ENCODE assay signal across 3 cellular contexts in the genomic region with DNA sequence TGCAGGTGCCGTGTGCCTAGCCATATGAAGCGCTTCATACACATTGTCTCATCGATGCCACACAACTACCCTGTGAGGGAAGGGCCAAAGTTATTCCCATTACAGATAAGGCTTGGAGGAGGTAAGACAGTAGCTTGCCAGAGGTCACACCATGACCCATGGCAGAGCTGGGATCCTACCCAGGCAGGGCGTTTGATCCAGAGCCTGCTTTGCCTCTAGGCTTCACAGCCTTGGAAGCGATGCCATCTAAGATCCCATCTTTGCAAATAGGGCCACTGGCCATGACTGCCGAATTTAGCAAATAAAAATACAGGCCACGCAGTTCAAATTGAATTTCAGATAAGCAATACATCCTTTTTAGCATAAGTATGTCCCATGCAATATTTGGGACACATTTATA.
TF ChIP-seq lines count a peak whose summit lies in the region.

No MANE protein-coding gene starts in this region.

TF ChIP-seq in SK-N-SH treated with all-trans-retinoic acid at 6 μM for 48 hours, 23 proteins besides CTCF, POLR2A, EP300 and RAD21 (continued from another document):
- TF ChIP-seq, protein P1, sequence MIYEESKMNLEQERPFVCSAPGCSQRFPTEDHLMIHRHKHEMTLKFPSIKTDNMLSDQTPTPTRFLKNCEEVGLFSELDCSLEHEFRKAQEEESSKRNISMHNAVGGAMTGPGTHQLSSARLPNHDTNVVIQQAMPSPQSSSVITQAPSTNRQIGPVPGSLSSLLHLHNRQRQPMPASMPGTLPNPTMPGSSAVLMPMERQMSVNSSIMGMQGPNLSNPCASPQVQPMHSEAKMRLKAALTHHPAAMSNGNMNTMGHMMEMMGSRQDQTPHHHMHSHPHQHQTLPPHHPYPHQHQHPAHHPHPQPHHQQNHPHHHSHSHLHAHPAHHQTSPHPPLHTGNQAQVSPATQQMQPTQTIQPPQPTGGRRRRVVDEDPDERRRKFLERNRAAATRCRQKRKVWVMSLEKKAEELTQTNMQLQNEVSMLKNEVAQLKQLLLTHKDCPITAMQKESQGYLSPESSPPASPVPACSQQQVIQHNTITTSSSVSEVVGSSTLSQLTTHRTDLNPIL (CRISPR knock-in tag; IDR thresholded peaks at IDR 0.05; ENCODE audit: low read depth): no peak

TF ChIP-seq in liver, 16 proteins besides CTCF, POLR2A, EP300 and RAD21 (continued from another document):
- TF ChIP-seq, protein P2, sequence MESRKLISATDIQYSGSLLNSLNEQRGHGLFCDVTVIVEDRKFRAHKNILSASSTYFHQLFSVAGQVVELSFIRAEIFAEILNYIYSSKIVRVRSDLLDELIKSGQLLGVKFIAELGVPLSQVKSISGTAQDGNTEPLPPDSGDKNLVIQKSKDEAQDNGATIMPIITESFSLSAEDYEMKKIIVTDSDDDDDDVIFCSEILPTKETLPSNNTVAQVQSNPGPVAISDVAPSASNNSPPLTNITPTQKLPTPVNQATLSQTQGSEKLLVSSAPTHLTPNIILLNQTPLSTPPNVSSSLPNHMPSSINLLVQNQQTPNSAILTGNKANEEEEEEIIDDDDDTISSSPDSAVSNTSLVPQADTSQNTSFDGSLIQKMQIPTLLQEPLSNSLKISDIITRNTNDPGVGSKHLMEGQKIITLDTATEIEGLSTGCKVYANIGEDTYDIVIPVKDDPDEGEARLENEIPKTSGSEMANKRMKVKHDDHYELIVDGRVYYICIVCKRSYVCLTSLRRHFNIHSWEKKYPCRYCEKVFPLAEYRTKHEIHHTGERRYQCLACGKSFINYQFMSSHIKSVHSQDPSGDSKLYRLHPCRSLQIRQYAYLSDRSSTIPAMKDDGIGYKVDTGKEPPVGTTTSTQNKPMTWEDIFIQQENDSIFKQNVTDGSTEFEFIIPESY (IDR thresholded peaks at IDR 0.05): no peak
- no peak for TF ChIP-seq HNF4G (IDR thresholded peaks at IDR 0.05)
- peak in 1 of 2 donors; percentile 28 for TF ChIP-seq HNF4A (conservative IDR thresholded peaks at IDR 0.05)
- TF ChIP-seq TAF1 (conservative IDR thresholded peaks at IDR 0.05): no peak
- TF ChIP-seq, protein P3, sequence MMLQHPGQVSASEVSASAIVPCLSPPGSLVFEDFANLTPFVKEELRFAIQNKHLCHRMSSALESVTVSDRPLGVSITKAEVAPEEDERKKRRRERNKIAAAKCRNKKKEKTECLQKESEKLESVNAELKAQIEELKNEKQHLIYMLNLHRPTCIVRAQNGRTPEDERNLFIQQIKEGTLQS (IDR thresholded peaks at IDR 0.05): no peak
- no peak for TF ChIP-seq EGR1 (IDR thresholded peaks at IDR 0.05; ENCODE audit: low read depth in 2 of 2)
- no peak for TF ChIP-seq GABPA (IDR thresholded peaks at IDR 0.05 in 1 of 2, conservative IDR thresholded peaks at IDR 0.05 in 1 of 2)
- TF ChIP-seq, protein P4, sequence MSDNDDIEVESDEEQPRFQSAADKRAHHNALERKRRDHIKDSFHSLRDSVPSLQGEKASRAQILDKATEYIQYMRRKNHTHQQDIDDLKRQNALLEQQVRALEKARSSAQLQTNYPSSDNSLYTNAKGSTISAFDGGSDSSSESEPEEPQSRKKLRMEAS (IDR thresholded peaks at IDR 0.05): no peak
- TF ChIP-seq SP1 (IDR thresholded peaks at IDR 0.05): no peak
- peak; percentile 28 for TF ChIP-seq YY1 (IDR thresholded peaks at IDR 0.05)
- TF ChIP-seq, protein P5, sequence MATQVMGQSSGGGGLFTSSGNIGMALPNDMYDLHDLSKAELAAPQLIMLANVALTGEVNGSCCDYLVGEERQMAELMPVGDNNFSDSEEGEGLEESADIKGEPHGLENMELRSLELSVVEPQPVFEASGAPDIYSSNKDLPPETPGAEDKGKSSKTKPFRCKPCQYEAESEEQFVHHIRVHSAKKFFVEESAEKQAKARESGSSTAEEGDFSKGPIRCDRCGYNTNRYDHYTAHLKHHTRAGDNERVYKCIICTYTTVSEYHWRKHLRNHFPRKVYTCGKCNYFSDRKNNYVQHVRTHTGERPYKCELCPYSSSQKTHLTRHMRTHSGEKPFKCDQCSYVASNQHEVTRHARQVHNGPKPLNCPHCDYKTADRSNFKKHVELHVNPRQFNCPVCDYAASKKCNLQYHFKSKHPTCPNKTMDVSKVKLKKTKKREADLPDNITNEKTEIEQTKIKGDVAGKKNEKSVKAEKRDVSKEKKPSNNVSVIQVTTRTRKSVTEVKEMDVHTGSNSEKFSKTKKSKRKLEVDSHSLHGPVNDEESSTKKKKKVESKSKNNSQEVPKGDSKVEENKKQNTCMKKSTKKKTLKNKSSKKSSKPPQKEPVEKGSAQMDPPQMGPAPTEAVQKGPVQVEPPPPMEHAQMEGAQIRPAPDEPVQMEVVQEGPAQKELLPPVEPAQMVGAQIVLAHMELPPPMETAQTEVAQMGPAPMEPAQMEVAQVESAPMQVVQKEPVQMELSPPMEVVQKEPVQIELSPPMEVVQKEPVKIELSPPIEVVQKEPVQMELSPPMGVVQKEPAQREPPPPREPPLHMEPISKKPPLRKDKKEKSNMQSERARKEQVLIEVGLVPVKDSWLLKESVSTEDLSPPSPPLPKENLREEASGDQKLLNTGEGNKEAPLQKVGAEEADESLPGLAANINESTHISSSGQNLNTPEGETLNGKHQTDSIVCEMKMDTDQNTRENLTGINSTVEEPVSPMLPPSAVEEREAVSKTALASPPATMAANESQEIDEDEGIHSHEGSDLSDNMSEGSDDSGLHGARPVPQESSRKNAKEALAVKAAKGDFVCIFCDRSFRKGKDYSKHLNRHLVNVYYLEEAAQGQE (IDR thresholded peaks at IDR 0.05): no peak
TF ChIP-seq in liver: peak in this region for 3.

TF ChIP-seq in HepG2, 621 proteins besides CTCF, POLR2A, EP300 and RAD21 (continued from another document):
- TF ChIP-seq, protein P6, sequence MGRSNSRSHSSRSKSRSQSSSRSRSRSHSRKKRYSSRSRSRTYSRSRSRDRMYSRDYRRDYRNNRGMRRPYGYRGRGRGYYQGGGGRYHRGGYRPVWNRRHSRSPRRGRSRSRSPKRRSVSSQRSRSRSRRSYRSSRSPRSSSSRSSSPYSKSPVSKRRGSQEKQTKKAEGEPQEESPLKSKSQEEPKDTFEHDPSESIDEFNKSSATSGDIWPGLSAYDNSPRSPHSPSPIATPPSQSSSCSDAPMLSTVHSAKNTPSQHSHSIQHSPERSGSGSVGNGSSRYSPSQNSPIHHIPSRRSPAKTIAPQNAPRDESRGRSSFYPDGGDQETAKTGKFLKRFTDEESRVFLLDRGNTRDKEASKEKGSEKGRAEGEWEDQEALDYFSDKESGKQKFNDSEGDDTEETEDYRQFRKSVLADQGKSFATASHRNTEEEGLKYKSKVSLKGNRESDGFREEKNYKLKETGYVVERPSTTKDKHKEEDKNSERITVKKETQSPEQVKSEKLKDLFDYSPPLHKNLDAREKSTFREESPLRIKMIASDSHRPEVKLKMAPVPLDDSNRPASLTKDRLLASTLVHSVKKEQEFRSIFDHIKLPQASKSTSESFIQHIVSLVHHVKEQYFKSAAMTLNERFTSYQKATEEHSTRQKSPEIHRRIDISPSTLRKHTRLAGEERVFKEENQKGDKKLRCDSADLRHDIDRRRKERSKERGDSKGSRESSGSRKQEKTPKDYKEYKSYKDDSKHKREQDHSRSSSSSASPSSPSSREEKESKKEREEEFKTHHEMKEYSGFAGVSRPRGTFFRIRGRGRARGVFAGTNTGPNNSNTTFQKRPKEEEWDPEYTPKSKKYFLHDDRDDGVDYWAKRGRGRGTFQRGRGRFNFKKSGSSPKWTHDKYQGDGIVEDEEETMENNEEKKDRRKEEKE (IDR thresholded peaks at IDR 0.05): no peak
